Comparison of ENCODE assay signal across 8 cellular contexts in genomic region chr12:96035283-96036236, GRCh38. TPM values are rescaled to one million over a fixed set of nuclear protein-coding genes. Genes with fewer than 3 reads are reported as not detected.
A peak's percentile ranks its signal among the peaks of the same experiment; 100 is the strongest.
DNase-seq lines count a peak whose midpoint lies in the region; ATAC-seq and TF ChIP-seq lines count a peak whose summit lies in the region.

LTA4H (minus strand) TSS chr12:96035587; CDS start chr12:96035519, 68 bp downstream.

- TF ChIP-seq CTCF in uterus (IDR thresholded peaks at IDR 0.05) = peak in 1 of 4 experiments; percentile 5

- WGBS in right cardiac atrium = under 1% methylated on average over 55 of the region's 55 CpGs

- H3K27me3 ChIP-seq in right cardiac atrium (ENCODE audit: control insufficient read depth, insufficient read depth) (no peaks in the 10 kb centered on the region), uterus (no peaks in the 10 kb centered on the region)

- peak within 1 kb of the TSS; percentile 66 for H3K27ac ChIP-seq in right cardiac atrium (ENCODE audit: low read length)
- peak within 1 kb of the TSS; percentile 91 to 95 for H3K27ac ChIP-seq in uterus

- peak; percentile 44 to 74 for TF ChIP-seq POLR2A in uterus (IDR thresholded peaks at IDR 0.05)

- H3K9me3 ChIP-seq in right cardiac atrium (ENCODE audit: control insufficient read depth, low read length) = no peaks in the 10 kb centered on the region
- no peaks in the 10 kb centered on the region for H3K9me3 ChIP-seq in uterus

- H3K36me3 ChIP-seq in uterus = no peaks in the 10 kb centered on the region

- DNase-seq in NCI-H187 (lab: John Stamatoyannopoulos, UW) (peak; percentile 99 to 100), T-helper 2 cell (peak; percentile 80 to 99 (median 95)), anterior cingulate cortex (lab: John Stamatoyannopoulos, UW) (peak; percentile 78 to 99 (median 96)), right cardiac atrium (peak; percentile 97 to 99 (median 98)), pulmonary artery endothelial cell (ENCODE audit: low read depth, low spot score) (peak; percentile 95), uterus (peak; percentile 96 to 99)

- H3K4me1 ChIP-seq in right cardiac atrium (ENCODE audit: control insufficient read depth, insufficient read depth, low read length) (no peaks in the 10 kb centered on the region), uterus (peaks cover 0 to 8% of the 10 kb centered on the region in 2 donors)

- peak within 1 kb of the TSS; percentile 88 for H3K4me3 ChIP-seq in right cardiac atrium (ENCODE audit: low read length)
- peak within 1 kb of the TSS; percentile 84 to 98 for H3K4me3 ChIP-seq in uterus

- intact Hi-C loops in right cardiac atrium (cut with DNase I) (no loop called here), uterus (cut with DNase I; ENCODE audit: low total_unique reads) (no loop called here)

- ATAC-seq in GM18502 (IDR thresholded peaks at IDR 0.05; ENCODE audit: poor library complexity, unreplicated experiment) (peak; percentile 93), HG02943 (IDR thresholded peaks at IDR 0.05; ENCODE audit: low read depth, unreplicated experiment) (peak; percentile 92), right cardiac atrium (peak; percentile 99)

RNA-seq across cellular contexts. Expression of gene LTA4H, which starts in this region (rescaled TPM):
- total RNA-seq in right cardiac atrium = 10 to 100 TPM; 38.1 to 57.0 (median 48.4) TPM
- 36.8 TPM for polyA plus RNA-seq in right cardiac atrium
- 87.8 and 90.6 TPM in 2 replicates for total RNA-seq in pulmonary artery endothelial cell
- total RNA-seq in uterus = 100 to 1,000 TPM in 1 of 4 donors, 10 to 100 TPM in 3; 52.9 to 121 (median 70.9) TPM

Comparison
In these comparisons a context has a peak if more than half of its experiments do, and no peak if none do; other contexts are left out.
1. Peak in every context shown above with its lines: DNase-seq, ATAC-seq, H3K4me3 ChIP-seq and H3K27ac ChIP-seq.